Comparison of ENCODE assay signal across 12 cellular contexts in genomic region chr15:68113273-68113672, GRCh38. TPM values are rescaled to one million over a fixed set of nuclear protein-coding genes. Genes with fewer than 3 reads are reported as not detected.
DNase-seq lines count a peak whose midpoint lies in the region; ATAC-seq and TF ChIP-seq lines count a peak whose summit lies in the region.
"Had no signal": no experiment of that assay in that cellular context is flagged by ENCODE, and none has a peak within 500 bp of the region (broad histone marks: within the 10 kb centered on the region; RNA-seq: fewer than 3 reads in every experiment).

No MANE protein-coding gene starts in this region.

- intact Hi-C loops in IMR-90 (cut with micrococcal nuclease) (no loop called here), adrenal gland (cut with DNase I) (loop anchor here in 1 of 2 donors (10.0 kb wide), 1 partner anchor 58 kb away; the partner anchor contains the start of gene PIAS1)

- H3K14ac ChIP-seq in IMR-90 (replicated peaks; ENCODE audit: low read depth, low read length), result no peak overlapping the region

- peaks cover 28% of the 10 kb centered on the region for H3K4me1 Mint-ChIP-seq in mesothelial cell of epicardium
- H3K4me1 Mint-ChIP-seq: nephron progenitor cell had no signal

- TF ChIP-seq CTCF in IMR-90 (conservative IDR thresholded peaks at IDR 0.05; ENCODE audit: low read depth, low read length), result no peak
- no peak for TF ChIP-seq CTCF in adrenal gland (IDR thresholded peaks at IDR 0.05)
- TF ChIP-seq CTCF in mesothelial cell of epicardium (IDR thresholded peaks at IDR 0.05; ENCODE audit: unreplicated experiment), result no peak

- H2BK20ac ChIP-seq in IMR-90 (ENCODE audit: low read depth, low read length), result no peak overlapping the region

- H3K9me3 ChIP-seq in IMR-90 (ENCODE audit: control insufficient read depth, insufficient read depth, low read length), result no peaks in the 10 kb centered on the region
- no peaks in the 10 kb centered on the region for H3K9me3 ChIP-seq in adrenal gland (replicated peaks in 1 of 3)
- H3K9me3 ChIP-seq: gastroesophageal sphincter had no signal

- no TSS peak for BruUV-seq in IMR-90 (replicated peaks; lab: Mats Ljungman, UMichigan)

- dilution Hi-C loops in IMR-90 (cut with HindIII; ENCODE audit: low sequenced_read_pairs, unreplicated experiment), result no loop called here

- no peaks in the 10 kb centered on the region for H3K36me3 ChIP-seq in IMR-90 (ENCODE audit: control insufficient read depth, insufficient read depth, low read length)
- H3K36me3 ChIP-seq in adrenal gland (replicated peaks in 1 of 2), result no peaks in the 10 kb centered on the region
- H3K36me3 ChIP-seq: gastroesophageal sphincter had no signal

- no peak overlapping the region for H2AK5ac ChIP-seq in IMR-90 (ENCODE audit: low read depth, low read length)

- no peak overlapping the region for H4K5ac ChIP-seq in IMR-90 (ENCODE audit: low read depth, low read length)

- H3K27me3 Mint-ChIP-seq in mesothelial cell of epicardium (ENCODE audit: low read depth), result no peaks in the 10 kb centered on the region

- H3K4me2 ChIP-seq in IMR-90 (ENCODE audit: low read depth, low read length), result peak overlapping the region; percentile 83; the same call in 1 of the 2 replicates

- H3K4me3 Mint-ChIP-seq in mesothelial cell of epicardium, result no peak overlapping the region
- H3K4me3 Mint-ChIP-seq: nephron progenitor cell had no signal

- no peak overlapping the region for H3K4me3 ChIP-seq in IMR-90 (ENCODE audit: insufficient read depth, low read depth, low read length)
- H3K4me3 ChIP-seq in adrenal gland, result no peak overlapping the region

- no peak overlapping the region for H3K4ac ChIP-seq in IMR-90 (ENCODE audit: low read depth, low read length)

- TF ChIP-seq POLR2A in IMR-90 (IDR thresholded peaks at IDR 0.05; ENCODE audit: low read depth, low read length) (no peak), adrenal gland (IDR thresholded peaks at IDR 0.05) (no peak)

- H3K18ac ChIP-seq in IMR-90 (ENCODE audit: low read depth, low read length), result no peak overlapping the region

- CTCF ChIA-PET in IMR-90 (lab: Yijun Ruan, JAX), result no interaction called here

- H3K4me1 ChIP-seq in IMR-90 (ENCODE audit: control insufficient read depth, insufficient read depth, low read length) (no peaks in the 10 kb centered on the region), adrenal gland (replicated peaks in 1 of 2) (peaks cover 11 to 40% of the 10 kb centered on the region in 2 donors)

- H2AK9ac ChIP-seq in IMR-90 (replicated peaks; ENCODE audit: low read depth, low read length, poor library complexity), result no peak overlapping the region

- H4K20me1 ChIP-seq in IMR-90 (ENCODE audit: insufficient read depth, low read length), result peaks cover 21% of the 10 kb centered on the region; the same call in 1 of the 2 replicates

- POLR2A ChIA-PET in IMR-90 (lab: Charles Lee; ENCODE audit: unreplicated experiment), result no interaction called here

- H4K91ac ChIP-seq in IMR-90 (ENCODE audit: insufficient read depth, low read depth, low read length), result no peak overlapping the region

- no peaks in the 10 kb centered on the region for H3K9me1 ChIP-seq in IMR-90 (ENCODE audit: insufficient read depth, low read length)

- peaks cover 14% of the 10 kb centered on the region for H3K9me3 Mint-ChIP-seq in mesothelial cell of epicardium

- H3K27me3 ChIP-seq in IMR-90 (ENCODE audit: control insufficient read depth, insufficient read depth, low read length), result no peaks in the 10 kb centered on the region
- no peaks in the 10 kb centered on the region for H3K27me3 ChIP-seq in adrenal gland
- H3K27me3 ChIP-seq: gastroesophageal sphincter had no signal

- peak; percentile 18 for DNase-seq in AG20443 (ENCODE audit: low spot score)
- DNase-seq in IMR-90, result peak; percentile 34
- peak in 2 of 7 donors; percentile 17 to 21 for DNase-seq in adrenal gland
- no peak for DNase-seq in mesothelial cell of epicardium (ENCODE audit: low spot score in 2 of 2, unreplicated experiment in 2 of 2)
- no peak for DNase-seq in stimulated activated CD4-positive, alpha-beta T cell treated with anti-CD3 and anti-CD28 coated beads, Interleukin-2, amount 100 ng/mL, for 48 hours
- no peak for DNase-seq in NCI-H1105 treated with DMSO at 0.1 percent for 48 hours (lab: John Stamatoyannopoulos, UW)
- no peak for DNase-seq in MV-4-11 (lab: John Stamatoyannopoulos, UW)
- DNase-seq: NCI-H1694 treated with DMSO at 0.1 percent for 48 hours, nephron progenitor cell had no signal

- peak overlapping the region; percentile 80 for H3K27ac Mint-ChIP-seq in mesothelial cell of epicardium
- H3K27ac Mint-ChIP-seq: activated naive CD4-positive, alpha-beta T cell treated with anti-CD3 and anti-CD28 coated beads, Interleukin-2, amount 50 U/mL, for 72 hours; nephron progenitor cell had no signal

- no peak overlapping the region for H2BK15ac ChIP-seq in IMR-90 (ENCODE audit: low read depth, low read length)

- H2BK5ac ChIP-seq in IMR-90 (ENCODE audit: low read depth, low read length, poor library complexity, severe bottlenecking), result no peak overlapping the region

- H3K27ac ChIP-seq in IMR-90 (ENCODE audit: insufficient read depth, low read length), result no peak overlapping the region
- peak overlapping the region in 3 of 5 donors; percentile 35 to 65 (median 46) for H3K27ac ChIP-seq in adrenal gland

- TF ChIP-seq RAD21 in IMR-90 (IDR thresholded peaks at IDR 0.05; ENCODE audit: low read length), result no peak

- peaks cover 26% of the 10 kb centered on the region for H3K36me3 Mint-ChIP-seq in mesothelial cell of epicardium

- peaks cover 29 to 51% of the 10 kb centered on the region in 2 experiments for H3K79me1 ChIP-seq in IMR-90 (ENCODE audit: low read depth in 1 of 2, low read length in 2 of 2)

- H2AFZ ChIP-seq in IMR-90 (replicated peaks; ENCODE audit: low read length, poor library complexity), result no peak overlapping the region

- 0 out of 2 replicates have a peak overlapping the region, but pooled peaks have one; percentile 7 for H3K23ac ChIP-seq in IMR-90 (ENCODE audit: low read depth, low read length)

- H4K8ac ChIP-seq in IMR-90 (ENCODE audit: low read depth in 2 of 2, low read length in 2 of 2), result no peak overlapping the region

- H2BK120ac ChIP-seq in IMR-90 (ENCODE audit: low read depth, low read length), result no peak overlapping the region

- in situ Hi-C loops in IMR-90 (cut with MboI; ENCODE audit: low sequenced_read_pairs), result no loop called here

- no peak overlapping the region for H3K9ac ChIP-seq in IMR-90 (ENCODE audit: low read depth, low read length)

- no peak overlapping the region for H3K56ac ChIP-seq in IMR-90 (ENCODE audit: extremely low read depth, insufficient read depth, low read length)

- peak; percentile 59 for ATAC-seq in IMR-90 (ENCODE audit: low read depth)
- no peak for ATAC-seq in GM21723 (IDR thresholded peaks at IDR 0.05; ENCODE audit: unreplicated experiment)
- ATAC-seq: activated naive CD4-positive, alpha-beta T cell treated with anti-CD3 and anti-CD28 coated beads, Interleukin-2, amount 50 U/mL, for 72 hours; gastroesophageal sphincter had no signal

TF ChIP-seq in IMR-90, 13 proteins besides CTCF, POLR2A, EP300 and RAD21:
- TF ChIP-seq CEBPB (IDR thresholded peaks at IDR 0.05; ENCODE audit: low read depth, low read length) (no peak), FOS (IDR thresholded peaks at IDR 0.05; ENCODE audit: low read depth, low read length) (no peak), ELK1 (IDR thresholded peaks at IDR 0.05; ENCODE audit: borderline replicate concordance, low read depth, low read length) (no peak), RFX5 (IDR thresholded peaks at IDR 0.05; ENCODE audit: low read depth, low read length) (no peak), MXI1 (IDR thresholded peaks at IDR 0.05; ENCODE audit: borderline replicate concordance, low read depth, low read length) (no peak), CHD1 (IDR thresholded peaks at IDR 0.05; ENCODE audit: low read depth, low read length) (no peak), BHLHE40 (IDR thresholded peaks at IDR 0.05; ENCODE audit: low read depth, low read length) (no peak), MAFK (IDR thresholded peaks at IDR 0.05; ENCODE audit: low read depth, low read length) (no peak), RCOR1 (IDR thresholded peaks at IDR 0.05; ENCODE audit: insufficient replicate concordance, low read length) (no peak)
TF ChIP-seq in IMR-90: peak in this region for 0.

RNA-seq across cellular contexts. Expression of gene PIAS1, which starts 59.2 kb away (rescaled TPM):
- total RNA-seq in IMR-90 (2012; rRNA removed) (41.1 and 63.6 TPM in 2 replicates), adrenal gland (10 to 100 TPM; 23.3 to 60.0 (median 38.8) TPM), mesothelial cell of epicardium (68.2 to 71.1 TPM (median 69.2 TPM) in 3 replicates)
- polyA plus RNA-seq in IMR-90 (2012; rRNA removed) (20.0 and 20.9 TPM in 2 replicates), adrenal gland (10 to 100 TPM; 12.7 to 39.2 (median 32.9) TPM)
- 5.2 and 5.8 TPM in 2 replicates for polyA plus RNA-seq in IMR-90 (2012; cell fraction: cytosol; rRNA removed)
- 34.5 and 61.9 TPM in 2 replicates for polyA plus RNA-seq in IMR-90 (2012; cell fraction: nucleus; rRNA removed; ENCODE audit: low replicate concordance)

Comparison
In these comparisons a context has a peak if more than half of its experiments do, and no peak if none do; other contexts are left out.
1. DNase-seq: peak in AG20443 (single experiment) and IMR-90 (single experiment); none in mesothelial cell of epicardium (0 of 2), stimulated activated CD4-positive, alpha-beta T cell treated with anti-CD3 and anti-CD28 coated beads, Interleukin-2, amount 100 ng/mL, for 48 hours (0 of 2), NCI-H1105 treated with DMSO at 0.1 percent for 48 hours (single experiment) and MV-4-11 (single experiment).